ENCODE assay signal across 13 cellular contexts in the genomic region with DNA sequence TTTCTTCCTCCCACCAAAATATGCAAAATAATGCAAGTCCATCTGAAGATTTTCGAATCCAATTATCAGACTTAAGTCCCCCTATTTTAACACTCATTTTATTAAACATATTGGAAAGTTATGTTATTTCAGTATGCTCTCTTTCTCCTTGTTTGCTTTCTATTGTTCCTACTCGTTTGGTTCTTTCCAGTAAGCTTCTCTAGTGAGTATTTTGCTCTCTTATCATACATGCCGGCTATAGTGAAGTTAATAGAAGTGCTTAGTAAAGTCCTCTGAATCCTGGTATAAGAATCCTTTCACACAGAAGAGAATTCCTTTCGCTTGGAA. TPM values are rescaled to one million over a fixed set of nuclear protein-coding genes. Genes with fewer than 3 reads are reported as not detected.
A peak's percentile ranks its signal among the peaks of the same experiment; 100 is the strongest.
DNase-seq lines count a peak whose midpoint lies in the region; ATAC-seq, FAIRE-seq and TF ChIP-seq lines count a peak whose summit lies in the region.
"Had no signal": no experiment of that assay in that cellular context is flagged by ENCODE, and none has a peak within 500 bp of the region (broad histone marks: within the 10 kb centered on the region; RNA-seq: fewer than 3 reads in every experiment).

No MANE protein-coding gene starts in this region.

- DNase-seq in heart right ventricle (no peak), Right ventricle myocardium superior (no peak), esophagus squamous epithelium (lab: John Stamatoyannopoulos, UW) (no peak), pancreas (no peak), WERI-Rb-1 (no peak), AML-193 (lab: John Stamatoyannopoulos, UW) (no peak)
- DNase-seq: activated CD8-positive, alpha-beta memory T cell treated with anti-CD3 and anti-CD28 coated beads, Interleukin-2, amount 50 U/mL, for 4 hours; DND-41; stimulated activated CD4-positive, alpha-beta T cell treated with anti-CD3 and anti-CD28 coated beads, Interleukin-4, amount 100 ng/mL, for 24 hours; T-helper 9 cell had no signal

- H3K27me3 ChIP-seq in heart right ventricle (no peaks in the 10 kb centered on the region), esophagus squamous epithelium (no peaks in the 10 kb centered on the region), pancreas (no peaks in the 10 kb centered on the region), WERI-Rb-1 (ENCODE audit: insufficient read depth, low read depth, severe bottlenecking) (no peaks in the 10 kb centered on the region)

- no peak for TF ChIP-seq POLR2A in esophagus squamous epithelium (IDR thresholded peaks at IDR 0.05)

- TF ChIP-seq CTCF in heart right ventricle (IDR thresholded peaks at IDR 0.05), result no peak
- no peak for TF ChIP-seq CTCF in esophagus squamous epithelium (IDR thresholded peaks at IDR 0.05)
- TF ChIP-seq CTCF in pancreas (IDR thresholded peaks at IDR 0.05), result no peak
- TF ChIP-seq CTCF in WERI-Rb-1 (IDR thresholded peaks at IDR 0.05; ENCODE audit: low read depth, low read length), result no peak

- H3K27ac ChIP-seq in heart right ventricle, result peak overlapping the region in 9 of 10 donors; percentile 0 to 69 (median 41)
- H3K27ac ChIP-seq in esophagus squamous epithelium, result peak overlapping the region in 3 of 4 donors; percentile 14 to 59 (median 49)
- peak overlapping the region; percentile 43 to 91 (median 72) for H3K27ac ChIP-seq in pancreas
- no peak overlapping the region for H3K27ac ChIP-seq in urinary bladder (ENCODE audit: low read depth)
- H3K27ac ChIP-seq in WERI-Rb-1, result no peak overlapping the region

- peaks cover 0 to 55% (median 10%) of the 10 kb centered on the region in 9 donors for H3K4me1 ChIP-seq in heart right ventricle
- peaks cover 0 to 55% (median 18%) of the 10 kb centered on the region in 3 donors for H3K4me1 ChIP-seq in esophagus squamous epithelium
- peaks cover 21 to 25% (median 23%) of the 10 kb centered on the region in 3 donors for H3K4me1 ChIP-seq in pancreas
- no peaks in the 10 kb centered on the region for H3K4me1 ChIP-seq in urinary bladder (ENCODE audit: insufficient read depth)

- no peaks in the 10 kb centered on the region for H3K36me3 ChIP-seq in heart right ventricle
- H3K36me3 ChIP-seq in esophagus squamous epithelium, result no peaks in the 10 kb centered on the region
- no peaks in the 10 kb centered on the region for H3K36me3 ChIP-seq in pancreas
- no peaks in the 10 kb centered on the region for H3K36me3 ChIP-seq in urinary bladder (ENCODE audit: insufficient read depth)
- H3K36me3 ChIP-seq in WERI-Rb-1, result no peaks in the 10 kb centered on the region

- peak; percentile 82 for FAIRE-seq in pancreas (lab: Jason Lieb, UNC)

- intact Hi-C loops in heart right ventricle (cut with DNase I) (loop anchor here in 1 of 10 donors (10.0 kb wide), 1 partner anchor 62 kb away; no protein-coding TSS in a partner anchor), Right ventricle myocardium superior (cut with DNase I) (no loop called here), esophagus squamous epithelium (cut with DNase I) (no loop called here), pancreas (cut with DNase I) (no loop called here)

- H3K4me3 ChIP-seq in heart right ventricle (peak overlapping the region in 9 of 10 donors; percentile 4 to 52 (median 44)), esophagus squamous epithelium (peak overlapping the region in 3 of 4 donors; percentile 35 to 56 (median 38)), pancreas (peak overlapping the region; percentile 28 to 46 (median 39)), urinary bladder (ENCODE audit: low read depth, low read length) (peak overlapping the region; percentile 35), WERI-Rb-1 (ENCODE audit: low read depth, low read length) (no peak overlapping the region)

- no peak for ATAC-seq in heart right ventricle
- ATAC-seq in Right ventricle myocardium superior (ENCODE audit: poor library complexity), result no peak
- peak in 2 of 4 donors; percentile 26 to 27 for ATAC-seq in pancreas
- no peak for ATAC-seq in GM19397 (IDR thresholded peaks at IDR 0.05; ENCODE audit: unreplicated experiment)

- H3K9me3 ChIP-seq in heart right ventricle, result no peaks in the 10 kb centered on the region
- no peaks in the 10 kb centered on the region for H3K9me3 ChIP-seq in esophagus squamous epithelium
- H3K9me3 ChIP-seq in pancreas, result no peaks in the 10 kb centered on the region
- H3K9me3 ChIP-seq in WERI-Rb-1 (ENCODE audit: severe bottlenecking), result no peaks in the 10 kb centered on the region

- 40 to 55% methylated on average over 4 of the region's 4 CpGs for WGBS in heart right ventricle, 2 donors
- 39 to 44% methylated on average over 4 of the region's 4 CpGs for WGBS in esophagus squamous epithelium, 2 donors
- WGBS in pancreas, 2 donors, result 2% methylated on average over 4 of the region's 4 CpGs
- WGBS in urinary bladder, result 36% methylated on average over 4 of the region's 4 CpGs

RNA-seq across cellular contexts. Expression of gene ALDH1A1, which starts 0.5 kb away (rescaled TPM):
- total RNA-seq in heart right ventricle (10 to 100 TPM in 6 of 10 donors, 1 to 10 TPM in 4; 5.6 to 21.7 (median 11.1) TPM), Right ventricle myocardium superior (19.8 TPM), esophagus squamous epithelium (10 to 100 TPM in 3 of 4 donors, 1 to 10 TPM in 1; 2.9 to 56.6 (median 27.5) TPM), pancreas (100 to 1,000 TPM; 141 to 259 (median 176) TPM), urinary bladder (67.9 TPM)
- polyA plus RNA-seq in heart right ventricle (10 to 100 TPM in 1 of 2 donors, 1 to 10 TPM in 1; 4.3 to 32.8 TPM), pancreas (100 to 1,000 TPM; 162 to 275 TPM), urinary bladder (33.2 TPM)
- polyA plus RNA-seq: neural cell had no signal

Comparison
In these comparisons a context has a peak if more than half of its experiments do, and no peak if none do; other contexts are left out.
1. H3K27ac ChIP-seq: peak in heart right ventricle (9 of 10), esophagus squamous epithelium (3 of 4) and pancreas (4 of 4); none in urinary bladder (single experiment) and WERI-Rb-1 (single experiment).